8 cellular contexts compared by ENCODE assay signal in the genomic region with DNA sequence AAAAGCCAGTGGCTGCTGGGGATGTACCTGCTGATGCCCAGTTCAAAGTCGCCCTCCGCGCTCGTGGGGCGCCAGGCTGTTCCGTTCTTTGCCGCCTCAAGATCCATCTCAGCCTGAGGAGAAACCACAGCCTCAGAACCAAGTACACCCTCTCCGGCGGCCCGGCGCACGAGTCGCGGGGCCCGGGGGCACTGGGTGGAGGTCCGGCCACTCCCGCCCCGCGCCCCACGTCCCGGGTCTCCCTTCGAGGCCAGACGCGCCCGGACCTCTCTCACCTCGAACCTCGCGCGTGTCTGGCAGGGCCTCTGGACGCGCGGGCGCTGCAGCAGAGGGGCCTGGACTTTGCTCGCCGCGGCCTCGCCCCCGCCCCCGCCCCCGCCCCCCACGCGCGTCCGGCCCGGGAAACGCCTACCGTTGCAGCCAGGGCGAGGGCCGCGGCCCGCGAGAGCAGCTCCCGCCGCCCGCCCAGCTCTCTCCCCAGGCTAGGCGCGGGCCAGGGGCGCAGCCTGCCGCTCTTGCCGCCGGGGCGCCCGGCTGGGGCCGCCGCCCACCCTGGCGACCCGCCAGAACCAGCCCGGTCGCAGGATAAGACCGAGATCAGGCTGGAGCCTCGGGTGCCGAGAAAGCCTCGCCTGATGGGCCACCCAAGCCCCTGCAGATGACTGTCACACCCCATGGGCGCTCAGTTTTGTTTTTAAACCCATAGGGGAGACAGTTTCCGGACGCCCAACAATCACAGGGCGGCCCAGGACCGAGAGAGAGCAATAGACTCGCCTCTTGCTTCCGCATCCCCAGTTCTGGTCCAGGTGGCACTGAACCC. TPM values are rescaled to one million over a fixed set of nuclear protein-coding genes. Genes with fewer than 3 reads are reported as not detected.
A peak's percentile ranks its signal among the peaks of the same experiment; 100 is the strongest.
DNase-seq lines count a peak whose midpoint lies in the region; ATAC-seq, FAIRE-seq and TF ChIP-seq lines count a peak whose summit lies in the region.

TSS of gene ABCB4 (minus strand) at position 322 of the 820 bp plus-strand sequence. CDS start at position 107, 215 bp downstream.

- peak; percentile 8 for ATAC-seq in HG03097 (IDR thresholded peaks at IDR 0.05; ENCODE audit: low FRiP score, unreplicated experiment)

- H3K36me3 Mint-ChIP-seq in astrocyte (ENCODE audit: low read depth, unreplicated experiment): no peaks in the 10 kb centered on the region

- H3K4me2 ChIP-seq in astrocyte (ENCODE audit: low read length): peak within 1 kb of the TSS; percentile 88

- H3K27me3 Mint-ChIP-seq in astrocyte (ENCODE audit: low read depth, unreplicated experiment): peaks cover 25% of the 10 kb centered on the region

- TF ChIP-seq CTCF in astrocyte (IDR thresholded peaks at IDR 0.05; ENCODE audit: insufficient read depth, low read depth, low read length) (no peak), WERI-Rb-1 (IDR thresholded peaks at IDR 0.05; ENCODE audit: low read depth, low read length) (no peak)

- no peaks in the 10 kb centered on the region for H3K36me3 ChIP-seq in astrocyte (ENCODE audit: insufficient read depth, low read length)
- H3K36me3 ChIP-seq in subcutaneous abdominal adipose tissue (ENCODE audit: control insufficient read depth in 5 of 5, insufficient read depth in 5 of 5, low read length in 5 of 5): no peaks in the 10 kb centered on the region
- H3K36me3 ChIP-seq in WERI-Rb-1: no peaks in the 10 kb centered on the region

- H3K79me2 ChIP-seq in astrocyte (ENCODE audit: insufficient read depth, low read length): no peaks in the 10 kb centered on the region

- H3K9me3 ChIP-seq in astrocyte (ENCODE audit: insufficient read depth, low read depth, low read length) (no peaks in the 10 kb centered on the region), subcutaneous abdominal adipose tissue (ENCODE audit: control insufficient read depth in 5 of 5, low read length in 5 of 5) (no peaks in the 10 kb centered on the region), WERI-Rb-1 (ENCODE audit: severe bottlenecking) (no peaks in the 10 kb centered on the region)

- peak within 1 kb of the TSS; percentile 70 for H3K4me3 Mint-ChIP-seq in astrocyte (ENCODE audit: unreplicated experiment)

- peak within 1 kb of the TSS; percentile 87 for H2AFZ ChIP-seq in astrocyte (ENCODE audit: low read depth, low read length)

- FAIRE-seq in astrocyte (lab: Jason Lieb, UNC): no peak

- TF ChIP-seq POLR2A in GM18526 (IDR thresholded peaks at IDR 0.05; ENCODE audit: extremely low read depth, insufficient read length): peak; percentile 41

- no peaks in the 10 kb centered on the region for H4K20me1 ChIP-seq in astrocyte (ENCODE audit: insufficient read depth, low read length)

- H3K9ac ChIP-seq in astrocyte (ENCODE audit: low read length): peak within 1 kb of the TSS; percentile 73
- H3K9ac ChIP-seq in subcutaneous abdominal adipose tissue (ENCODE audit: low read length in 5 of 5): peak within 1 kb of the TSS; percentile 15 to 64 (median 47)

- H3K27me3 ChIP-seq in astrocyte (ENCODE audit: insufficient read depth, low read length) (peaks cover 8% of the 10 kb centered on the region), subcutaneous abdominal adipose tissue (ENCODE audit: control insufficient read depth in 5 of 5, insufficient read depth in 4 of 5, low read length in 5 of 5) (peaks cover 0 to 9% (median 0%) of the 10 kb centered on the region in 5 donors), WERI-Rb-1 (ENCODE audit: insufficient read depth, low read depth, severe bottlenecking) (no peaks in the 10 kb centered on the region)

- peak within 1 kb of the TSS; percentile 51 for H3K27ac Mint-ChIP-seq in astrocyte (ENCODE audit: unreplicated experiment)

- peak within 1 kb of the TSS; percentile 64 for H3K4me3 ChIP-seq in astrocyte (ENCODE audit: insufficient read depth, low read depth, low read length)
- peak within 1 kb of the TSS; percentile 57 to 74 (median 67) for H3K4me3 ChIP-seq in subcutaneous abdominal adipose tissue (ENCODE audit: low read depth in 1 of 5, low read length in 5 of 5)
- H3K4me3 ChIP-seq in WERI-Rb-1 (ENCODE audit: low read depth, low read length): no peak within 1 kb of the TSS

- DNase-seq in AG08395 (ENCODE audit: low spot score) (peak; percentile 14), astrocyte (ENCODE audit: low read depth) (no peak), kidney tubule cell (ENCODE audit: low spot score) (peak; percentile 9), WERI-Rb-1 (no peak), HT-29 (ENCODE audit: low spot score) (no peak)

- peaks cover 7% of the 10 kb centered on the region for H3K4me1 Mint-ChIP-seq in astrocyte (ENCODE audit: low read depth, unreplicated experiment)

- H3K9me3 Mint-ChIP-seq in astrocyte (ENCODE audit: unreplicated experiment): no peaks in the 10 kb centered on the region

- H3K4me1 ChIP-seq in astrocyte (ENCODE audit: insufficient read depth, low read length): peaks cover 20% of the 10 kb centered on the region
- peaks cover 1 to 20% (median 17%) of the 10 kb centered on the region in 5 donors for H3K4me1 ChIP-seq in subcutaneous abdominal adipose tissue (ENCODE audit: control insufficient read depth in 5 of 5, insufficient read depth in 5 of 5, low read length in 5 of 5)

- peak within 1 kb of the TSS; percentile 60 for H3K27ac ChIP-seq in astrocyte (ENCODE audit: low read depth, low read length)
- H3K27ac ChIP-seq in subcutaneous abdominal adipose tissue (ENCODE audit: low read depth, low read length): peak within 1 kb of the TSS; percentile 34
- no peak within 1 kb of the TSS for H3K27ac ChIP-seq in WERI-Rb-1

RNA-seq across cellular contexts. Expression of gene ABCB4, which starts in this region (rescaled TPM):
- 0.36 and 0.48 TPM in 2 replicates for total RNA-seq in astrocyte
- total RNA-seq in HT-29 (2014; rRNA removed; shearing (Covaris generic)): 0.47 and 0.56 TPM in 2 replicates

Comparison
In these comparisons a context has a peak if more than half of its experiments do, and no peak if none do; other contexts are left out.
1. DNase-seq: peak in AG08395 (single experiment) and kidney tubule cell (single experiment); none in astrocyte (single experiment), WERI-Rb-1 (single experiment) and HT-29 (single experiment).